In genomic region chr9:128653941-128654340, GRCh38 we compare ENCODE assay signal across 20 cellular contexts.
"Had no signal": no experiment of that assay in that cellular context is flagged by ENCODE, and none has a peak within 500 bp of the region (broad histone marks: within the 10 kb centered on the region; RNA-seq: fewer than 3 reads in every experiment).

No MANE protein-coding gene starts in this region.

- H3K27ac Mint-ChIP-seq: activated CD4-positive, alpha-beta T cell treated with anti-CD3 and anti-CD28 coated beads for 36 hours; activated naive CD4-positive, alpha-beta T cell treated with anti-CD3 and anti-CD28 coated beads, Interleukin-2, amount 10 ng/mL, durations not matched to agents 7 days and 5 days; activated naive CD8-positive, alpha-beta T cell treated with anti-CD3 and anti-CD28 coated beads, Interleukin-2, amount 50 U/mL, for 24 hours; stimulated activated effector memory CD8-positive, alpha-beta T cell treated with anti-CD3 and anti-CD28 coated beads, Interleukin-12 subunit alpha, Interleukin-12 subunit beta, amount 100 ng/mL, for 72 hours had no signal

- H3K4me1 Mint-ChIP-seq: stimulated activated effector memory CD8-positive, alpha-beta T cell treated with anti-CD3 and anti-CD28 coated beads, Interleukin-12 subunit alpha, Interleukin-12 subunit beta, amount 100 ng/mL, for 72 hours had no signal

- H3K27me3 Mint-ChIP-seq: activated CD4-positive, alpha-beta T cell treated with anti-CD3 and anti-CD28 coated beads for 36 hours; activated CD8-positive, alpha-beta memory T cell treated with anti-CD3 and anti-CD28 coated beads, Interleukin-2, amount 10 ng/mL, durations not matched to agents 7 days and 5 days; activated naive CD4-positive, alpha-beta T cell treated with anti-CD3 and anti-CD28 coated beads, Interleukin-2, amount 10 ng/mL, durations not matched to agents 7 days and 5 days; activated naive CD8-positive, alpha-beta T cell treated with anti-CD3 and anti-CD28 coated beads, Interleukin-2, amount 50 U/mL, for 24 hours had no signal

- H3K4me3 Mint-ChIP-seq: activated CD4-positive, alpha-beta T cell treated with anti-CD3 and anti-CD28 coated beads for 36 hours; stimulated activated effector memory CD8-positive, alpha-beta T cell treated with anti-CD3 and anti-CD28 coated beads, Interleukin-12 subunit alpha, Interleukin-12 subunit beta, amount 100 ng/mL, for 72 hours had no signal

- DNase-seq: activated CD4-positive, alpha-beta T cell treated with anti-CD3 and anti-CD28 coated beads for 36 hours; activated CD4-positive, alpha-beta T cell treated with anti-CD3 and anti-CD28 coated beads, Interleukin-2, amount 50 U/mL, for 48 hours; activated CD8-positive, alpha-beta memory T cell treated with anti-CD3 and anti-CD28 coated beads, Interleukin-2, amount 10 ng/mL, durations not matched to agents 7 days and 5 days; activated naive CD4-positive, alpha-beta T cell treated with anti-CD3 and anti-CD28 coated beads, Interleukin-2, amount 10 ng/mL, durations not matched to agents 7 days and 5 days; activated naive CD8-positive, alpha-beta T cell treated with anti-CD3 and anti-CD28 coated beads, Interleukin-2, amount 50 U/mL, for 24 hours; activated T-cell treated with anti-CD3 and anti-CD28 coated beads, Interleukin-2, amount 50 U/mL, for 1 hour; erythroblast; heart left ventricle; kidney; midbrain; ovary; right lobe of liver; stimulated activated CD4-positive, alpha-beta T cell treated with anti-CD3 and anti-CD28 coated beads, Interleukin-4, amount 100 ng/mL, for 24 hours; SW 1271 had no signal

- ATAC-seq: activated CD4-positive, alpha-beta T cell treated with anti-CD3 and anti-CD28 coated beads for 36 hours; activated CD8-positive, alpha-beta memory T cell treated with anti-CD3 and anti-CD28 coated beads, Interleukin-2, amount 10 ng/mL, durations not matched to agents 7 days and 5 days; activated naive CD8-positive, alpha-beta T cell treated with anti-CD3 and anti-CD28 coated beads, Interleukin-2, amount 50 U/mL, for 24 hours; gastroesophageal sphincter; heart left ventricle; left lobe of liver; right lobe of liver; stimulated activated effector memory CD8-positive, alpha-beta T cell treated with anti-CD3 and anti-CD28 coated beads, Interleukin-12 subunit alpha, Interleukin-12 subunit beta, amount 100 ng/mL, for 72 hours had no signal

- H3K36me3 Mint-ChIP-seq: activated CD8-positive, alpha-beta memory T cell treated with anti-CD3 and anti-CD28 coated beads, Interleukin-2, amount 10 ng/mL, durations not matched to agents 7 days and 5 days; stimulated activated effector memory CD8-positive, alpha-beta T cell treated with anti-CD3 and anti-CD28 coated beads, Interleukin-12 subunit alpha, Interleukin-12 subunit beta, amount 100 ng/mL, for 72 hours had no signal

- H3K9me3 ChIP-seq: ascending aorta, breast epithelium, gastroesophageal sphincter, heart left ventricle, ovary, right lobe of liver, thoracic aorta had no signal

- H3K9me3 Mint-ChIP-seq: activated naive CD4-positive, alpha-beta T cell treated with anti-CD3 and anti-CD28 coated beads, Interleukin-2, amount 10 ng/mL, durations not matched to agents 7 days and 5 days; activated naive CD8-positive, alpha-beta T cell treated with anti-CD3 and anti-CD28 coated beads, Interleukin-2, amount 50 U/mL, for 24 hours; stimulated activated effector memory CD8-positive, alpha-beta T cell treated with anti-CD3 and anti-CD28 coated beads, Interleukin-12 subunit alpha, Interleukin-12 subunit beta, amount 100 ng/mL, for 72 hours had no signal
